ENCODE assay signal across 10 cellular contexts in the genomic region with DNA sequence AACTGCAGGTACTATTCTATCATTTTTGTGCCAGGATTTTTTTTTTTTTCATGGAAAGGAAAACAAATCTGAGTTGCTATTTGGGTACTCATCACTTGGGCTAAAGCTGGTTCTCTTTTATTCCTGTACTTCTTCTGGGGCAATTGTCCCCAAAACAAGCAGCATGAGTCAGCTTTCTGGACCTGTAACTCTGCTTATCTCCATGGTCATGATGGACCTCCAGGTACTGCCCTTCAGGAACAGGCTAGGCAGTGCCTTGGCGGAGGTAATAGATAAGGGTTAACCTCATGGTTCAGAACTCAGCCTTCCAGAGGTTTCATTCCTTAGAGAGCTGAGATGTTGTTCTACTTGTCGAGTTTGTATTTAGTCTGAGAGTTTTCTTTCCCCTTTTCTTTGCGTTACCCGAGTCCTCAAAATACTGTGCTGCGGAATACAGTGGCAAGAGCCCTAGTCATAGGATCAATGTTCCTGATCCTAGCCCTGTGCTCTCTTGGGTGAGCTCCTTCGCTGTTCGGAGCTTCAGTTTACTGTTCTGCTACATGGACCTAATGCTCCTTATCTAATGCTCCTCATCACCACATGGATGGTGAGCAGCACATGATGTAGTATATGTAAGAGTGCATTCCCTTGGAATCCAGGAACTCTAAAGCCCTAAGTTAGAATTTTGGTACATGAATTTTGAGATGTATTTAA.
"Had no signal": no experiment of that assay in that cellular context is flagged by ENCODE, and none has a peak within 500 bp of the region (broad histone marks: within the 10 kb centered on the region; RNA-seq: fewer than 3 reads in every experiment).

No MANE protein-coding gene starts in this region.

- H3K9me3 ChIP-seq: HAP-1 had no signal

- H3K27ac Mint-ChIP-seq: HFFc6, IgD-negative memory B cell had no signal

- H3K4me1 ChIP-seq: HAP-1 had no signal

- H3K4me1 Mint-ChIP-seq: IgD-negative memory B cell had no signal

- ATAC-seq: HCT116, HepG2 had no signal

- H3K36me3 ChIP-seq: HAP-1 had no signal

- H2AFZ ChIP-seq: GM23248 had no signal

- H3K9ac ChIP-seq: GM23248 had no signal

- DNase-seq: GM23248, GOT3, H7, HFFc6, KG1 had no signal

- H3K4me3 Mint-ChIP-seq: HFFc6, IgD-negative memory B cell had no signal

- H3K27ac ChIP-seq: GM23248, HL-60 had no signal

- H3K4me3 ChIP-seq: GM23248, HAP-1 had no signal

- H3K9me3 Mint-ChIP-seq: HFFc6, IgD-negative memory B cell had no signal

- FAIRE-seq: HepG2 had no signal

- H3K27me3 Mint-ChIP-seq: IgD-negative memory B cell had no signal
